In the genomic region with DNA sequence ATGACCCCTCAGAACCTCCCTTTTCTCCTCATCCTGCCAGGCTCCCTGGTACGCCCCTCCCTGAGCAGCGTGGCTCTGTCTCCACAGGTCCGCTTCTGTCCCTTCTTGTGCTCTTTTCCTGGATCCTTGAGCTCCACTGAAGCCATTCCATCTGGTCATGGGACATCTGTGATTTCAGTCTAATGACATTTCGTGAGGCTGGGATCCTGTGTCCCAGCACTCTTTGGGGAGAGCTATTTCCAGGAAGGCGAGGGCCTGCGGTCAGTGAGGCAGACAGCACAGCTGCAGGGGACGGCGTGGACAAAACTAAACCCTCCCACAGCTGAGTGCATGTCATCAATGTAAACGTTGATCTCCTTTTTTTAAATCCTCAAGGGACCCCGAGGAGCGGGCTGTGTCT, we compare ENCODE assay signal across 21 cellular contexts.
DNase-seq lines count a peak whose midpoint lies in the region; ATAC-seq and TF ChIP-seq lines count a peak whose summit lies in the region.
"Had no signal": no experiment of that assay in that cellular context is flagged by ENCODE, and none has a peak within 500 bp of the region (broad histone marks: within the 10 kb centered on the region; RNA-seq: fewer than 3 reads in every experiment).

No MANE protein-coding gene starts in this region.

- H3K27ac ChIP-seq in right atrium auricular region (peak overlapping the region in 1 of 2 donors; percentile 1), right cardiac atrium (ENCODE audit: low read length) (no peak overlapping the region), osteoblast (ENCODE audit: low read depth, low read length) (no peak overlapping the region)
- H3K27ac ChIP-seq: coronary artery, prostate gland had no signal

- H4K20me1 ChIP-seq in osteoblast (ENCODE audit: insufficient read depth, low read length) = no peaks in the 10 kb centered on the region

- peak overlapping the region; percentile 30 for H3K4me3 Mint-ChIP-seq in type B pancreatic cell
- H3K4me3 Mint-ChIP-seq: activated CD4-positive, alpha-beta T cell treated with anti-CD3 and anti-CD28 coated beads, Interleukin-2, amount 10 ng/mL, durations not matched to agents 24 days and 14 days; activated naive CD8-positive, alpha-beta T cell treated with anti-CD3 and anti-CD28 coated beads for 36 hours; activated T-helper 17 cell treated with anti-CD3 and anti-CD28 coated beads, Interleukin-2, amount 50 U/mL, for 72 hours; B cell; memory B cell; naive thymus-derived CD8-positive, alpha-beta T cell had no signal

- peak overlapping the region; percentile 3 for H2AFZ ChIP-seq in osteoblast (ENCODE audit: low read length)

- H3K9me3 ChIP-seq in right atrium auricular region (no peaks in the 10 kb centered on the region), right cardiac atrium (ENCODE audit: control insufficient read depth, low read length) (no peaks in the 10 kb centered on the region), osteoblast (ENCODE audit: low read depth, low read length) (no peaks in the 10 kb centered on the region)
- H3K9me3 ChIP-seq: HAP-1, prostate gland had no signal

- ATAC-seq in Right ventricle myocardium superior (ENCODE audit: poor library complexity) (peak; percentile 75), right cardiac atrium (peak; percentile 31 to 43), GM19397 (IDR thresholded peaks at IDR 0.05; ENCODE audit: unreplicated experiment) (no peak), HG03442 (IDR thresholded peaks at IDR 0.05; ENCODE audit: unreplicated experiment) (no peak)
- ATAC-seq: activated T-helper 17 cell treated with anti-CD3 and anti-CD28 coated beads, Interleukin-2, amount 50 U/mL, for 72 hours; naive thymus-derived CD8-positive, alpha-beta T cell had no signal

- intact Hi-C loops in Right ventricle myocardium superior (cut with DNase I) = no loop called here
- intact Hi-C loops in right cardiac atrium (cut with DNase I) = no loop called here

- H3K27me3 ChIP-seq in right atrium auricular region = no peaks in the 10 kb centered on the region
- no peaks in the 10 kb centered on the region for H3K27me3 ChIP-seq in right cardiac atrium (ENCODE audit: control insufficient read depth, insufficient read depth)
- no peaks in the 10 kb centered on the region for H3K27me3 ChIP-seq in osteoblast (ENCODE audit: insufficient read depth, low read length)

- H3K4me1 ChIP-seq in right atrium auricular region = peaks cover 0 to 9% of the 10 kb centered on the region in 2 donors
- H3K4me1 ChIP-seq in right cardiac atrium (ENCODE audit: control insufficient read depth, insufficient read depth, low read length) = no peaks in the 10 kb centered on the region
- no peaks in the 10 kb centered on the region for H3K4me1 ChIP-seq in osteoblast (ENCODE audit: insufficient read depth, low read length)
- H3K4me1 ChIP-seq: prostate gland had no signal

- H3K4me3 ChIP-seq in right atrium auricular region (no peak overlapping the region), right cardiac atrium (ENCODE audit: low read length) (no peak overlapping the region), osteoblast (ENCODE audit: insufficient read depth, low read length) (no peak overlapping the region)
- H3K4me3 ChIP-seq: coronary artery, HAP-1, prostate gland had no signal

- H3K4me2 ChIP-seq in osteoblast (ENCODE audit: insufficient read depth, low read length) = no peak overlapping the region

- TF ChIP-seq CTCF in right atrium auricular region (IDR thresholded peaks at IDR 0.05) (no peak), osteoblast (IDR thresholded peaks at IDR 0.05; ENCODE audit: extremely low read depth, low read depth, low read length) (no peak), type B pancreatic cell (conservative IDR thresholded peaks at IDR 0.05) (no peak)

- no peaks in the 10 kb centered on the region for H3K36me3 Mint-ChIP-seq in type B pancreatic cell
- H3K36me3 Mint-ChIP-seq: activated naive CD8-positive, alpha-beta T cell treated with anti-CD3 and anti-CD28 coated beads for 36 hours; memory B cell; naive thymus-derived CD8-positive, alpha-beta T cell had no signal

- H3K27ac Mint-ChIP-seq in type B pancreatic cell = peak overlapping the region; percentile 62
- H3K27ac Mint-ChIP-seq: activated CD4-positive, alpha-beta T cell treated with anti-CD3 and anti-CD28 coated beads, Interleukin-2, amount 10 ng/mL, durations not matched to agents 24 days and 14 days; activated naive CD8-positive, alpha-beta T cell treated with anti-CD3 and anti-CD28 coated beads for 36 hours; activated T-helper 17 cell treated with anti-CD3 and anti-CD28 coated beads, Interleukin-2, amount 50 U/mL, for 72 hours; B cell; memory B cell; naive thymus-derived CD8-positive, alpha-beta T cell had no signal

- DNase-seq in Right ventricle myocardium superior = peak; percentile 49
- no peak for DNase-seq in right atrium auricular region (ENCODE audit: low spot score)
- peak in 2 of 3 donors; percentile 52 to 68 for DNase-seq in right cardiac atrium
- no peak for DNase-seq in osteoblast (ENCODE audit: insufficient read length, low spot score, missing footprints)
- DNase-seq in type B pancreatic cell (ENCODE audit: extremely low spot score, unreplicated experiment) = no peak
- no peak for DNase-seq in cerebellar nuclear complex (lab: John Stamatoyannopoulos, UW)
- DNase-seq: activated CD4-positive, alpha-beta T cell treated with anti-CD3 and anti-CD28 coated beads, Interleukin-2, amount 10 ng/mL, durations not matched to agents 24 days and 14 days; activated naive CD8-positive, alpha-beta T cell treated with anti-CD3 and anti-CD28 coated beads for 36 hours; naive thymus-derived CD8-positive, alpha-beta T cell; NCI-H1105 treated with DMSO at 0.1 percent for 48 hours; NCI-H2081 treated with DMSO at 0.1 percent for 48 hours; NCI-H446 treated with DMSO at 0.1 percent for 48 hours; RPMI8226 had no signal

- WGBS in right cardiac atrium = 59% methylated on average over 11 of the region's 11 CpGs

- peaks cover 53% of the 10 kb centered on the region for H3K4me1 Mint-ChIP-seq in type B pancreatic cell (ENCODE audit: unreplicated experiment)
- H3K4me1 Mint-ChIP-seq: activated CD4-positive, alpha-beta T cell treated with anti-CD3 and anti-CD28 coated beads, Interleukin-2, amount 10 ng/mL, durations not matched to agents 24 days and 14 days; activated naive CD8-positive, alpha-beta T cell treated with anti-CD3 and anti-CD28 coated beads for 36 hours; activated T-helper 17 cell treated with anti-CD3 and anti-CD28 coated beads, Interleukin-2, amount 50 U/mL, for 72 hours; B cell; memory B cell; naive thymus-derived CD8-positive, alpha-beta T cell had no signal

- H3K36me3 ChIP-seq in right atrium auricular region (no peaks in the 10 kb centered on the region), osteoblast (ENCODE audit: insufficient read depth, low read length) (no peaks in the 10 kb centered on the region)
- H3K36me3 ChIP-seq: HAP-1, prostate gland had no signal

- H3K79me2 ChIP-seq in osteoblast (ENCODE audit: insufficient read depth, low read length) = no peaks in the 10 kb centered on the region

- H3K9me3 Mint-ChIP-seq in type B pancreatic cell = no peaks in the 10 kb centered on the region
- H3K9me3 Mint-ChIP-seq: activated CD4-positive, alpha-beta T cell treated with anti-CD3 and anti-CD28 coated beads, Interleukin-2, amount 10 ng/mL, durations not matched to agents 24 days and 14 days; activated naive CD8-positive, alpha-beta T cell treated with anti-CD3 and anti-CD28 coated beads for 36 hours; activated T-helper 17 cell treated with anti-CD3 and anti-CD28 coated beads, Interleukin-2, amount 50 U/mL, for 72 hours; memory B cell; naive thymus-derived CD8-positive, alpha-beta T cell had no signal

- peaks cover 2% of the 10 kb centered on the region for H3K27me3 Mint-ChIP-seq in type B pancreatic cell
- H3K27me3 Mint-ChIP-seq: activated CD4-positive, alpha-beta T cell treated with anti-CD3 and anti-CD28 coated beads, Interleukin-2, amount 10 ng/mL, durations not matched to agents 24 days and 14 days; activated naive CD8-positive, alpha-beta T cell treated with anti-CD3 and anti-CD28 coated beads for 36 hours; B cell; memory B cell; naive thymus-derived CD8-positive, alpha-beta T cell had no signal

Comparison
In these comparisons a context has a peak if more than half of its experiments do, and no peak if none do; other contexts are left out.
1. DNase-seq: peak in Right ventricle myocardium superior (single experiment) and right cardiac atrium (2 of 3); none in right atrium auricular region (single experiment), osteoblast (single experiment), type B pancreatic cell (single experiment) and cerebellar nuclear complex (0 of 2).
2. ATAC-seq: peak in Right ventricle myocardium superior (single experiment) and right cardiac atrium (2 of 2); none in GM19397 (single experiment) and HG03442 (single experiment).